Comparison of ENCODE assay signal across 1 cellular context in the genomic region with DNA sequence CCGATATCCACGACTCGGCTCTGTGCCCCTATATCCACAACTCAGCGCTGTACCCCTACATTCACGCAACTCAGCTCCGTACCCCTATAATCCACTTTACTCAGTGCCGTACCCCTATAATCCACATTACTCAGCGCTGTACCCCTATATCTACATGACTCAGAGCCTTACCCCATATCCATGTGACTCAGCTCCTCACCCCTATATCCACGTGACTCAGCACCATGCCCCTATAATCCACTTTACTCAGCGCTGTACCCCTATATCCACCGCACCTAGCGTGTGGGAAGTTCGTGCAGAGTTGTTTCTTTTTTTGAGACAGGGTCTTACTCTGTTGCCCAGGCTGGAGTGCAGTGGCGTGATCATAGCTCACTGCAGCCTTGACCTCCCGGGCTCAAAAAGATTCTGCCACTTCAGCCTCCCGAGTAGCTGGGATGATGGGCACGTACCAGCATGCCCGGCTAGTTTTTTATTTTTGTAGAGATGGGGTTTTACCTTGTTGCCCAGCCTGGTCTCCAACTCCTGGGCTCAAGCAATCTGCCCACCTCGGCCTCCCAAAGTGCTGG.
TF ChIP-seq lines count a peak whose summit lies in the region.

No MANE protein-coding gene starts in this region.

TF ChIP-seq in HEK293, 187 proteins besides CTCF, POLR2A, EP300 and RAD21:
- TF ChIP-seq, protein P1, sequence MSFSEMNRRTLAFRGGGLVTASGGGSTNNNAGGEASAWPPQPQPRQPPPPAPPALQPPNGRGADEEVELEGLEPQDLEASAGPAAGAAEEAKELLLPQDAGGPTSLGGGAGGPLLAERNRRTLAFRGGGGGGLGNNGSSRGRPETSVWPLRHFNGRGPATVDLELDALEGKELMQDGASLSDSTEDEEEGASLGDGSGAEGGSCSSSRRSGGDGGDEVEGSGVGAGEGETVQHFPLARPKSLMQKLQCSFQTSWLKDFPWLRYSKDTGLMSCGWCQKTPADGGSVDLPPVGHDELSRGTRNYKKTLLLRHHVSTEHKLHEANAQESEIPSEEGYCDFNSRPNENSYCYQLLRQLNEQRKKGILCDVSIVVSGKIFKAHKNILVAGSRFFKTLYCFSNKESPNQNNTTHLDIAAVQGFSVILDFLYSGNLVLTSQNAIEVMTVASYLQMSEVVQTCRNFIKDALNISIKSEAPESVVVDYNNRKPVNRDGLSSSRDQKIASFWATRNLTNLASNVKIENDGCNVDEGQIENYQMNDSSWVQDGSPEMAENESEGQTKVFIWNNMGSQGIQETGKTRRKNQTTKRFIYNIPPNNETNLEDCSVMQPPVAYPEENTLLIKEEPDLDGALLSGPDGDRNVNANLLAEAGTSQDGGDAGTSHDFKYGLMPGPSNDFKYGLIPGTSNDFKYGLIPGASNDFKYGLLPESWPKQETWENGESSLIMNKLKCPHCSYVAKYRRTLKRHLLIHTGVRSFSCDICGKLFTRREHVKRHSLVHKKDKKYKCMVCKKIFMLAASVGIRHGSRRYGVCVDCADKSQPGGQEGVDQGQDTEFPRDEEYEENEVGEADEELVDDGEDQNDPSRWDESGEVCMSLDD (tag by site-specific recombination; IDR thresholded peaks at IDR 0.05): peak; percentile 91
- TF ChIP-seq ZNF354C (tag by site-specific recombination; IDR thresholded peaks at IDR 0.05; ENCODE audit: borderline replicate concordance, low read depth) (no peak), ZNF121 (tag by site-specific recombination; IDR thresholded peaks at IDR 0.05) (peak; percentile 85)
